8 cellular contexts compared by ENCODE assay signal in the genomic region with DNA sequence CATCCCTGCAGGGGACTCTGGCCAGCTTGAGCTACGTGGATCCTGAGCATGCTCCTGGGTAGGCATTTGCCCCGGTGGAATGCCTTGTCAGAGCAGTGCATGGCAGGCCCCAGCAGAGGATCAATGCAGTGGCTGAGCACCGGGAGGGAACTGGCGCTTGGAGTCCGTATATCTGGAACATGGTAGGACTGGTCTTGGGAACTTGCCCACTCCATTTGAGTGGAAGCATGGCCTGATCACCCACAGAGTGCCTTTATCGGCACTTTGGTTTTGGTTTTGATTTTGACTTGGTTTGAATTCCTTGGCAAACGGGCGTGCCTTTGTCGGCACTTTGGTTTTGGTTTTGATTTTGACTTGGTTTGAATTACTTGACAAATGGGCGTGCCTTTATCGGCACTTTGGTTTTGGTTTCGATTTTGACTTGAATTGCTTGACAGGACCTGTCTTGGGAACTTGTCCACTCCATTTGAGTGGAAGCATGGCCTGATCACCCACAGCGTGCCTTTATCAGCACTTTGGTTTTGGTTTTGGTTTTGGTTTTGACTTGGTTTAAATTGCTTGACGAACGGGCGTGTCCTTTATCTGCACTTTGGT. TPM values are rescaled to one million over a fixed set of nuclear protein-coding genes. Genes with fewer than 3 reads are reported as not detected.
DNase-seq lines count a peak whose midpoint lies in the region; ATAC-seq and TF ChIP-seq lines count a peak whose summit lies in the region.
"Not testable (repeated sequence)": the region's sequence is repeated elsewhere in the genome, so short reads cannot be mapped to it uniquely, and the experiment has no call there.
"Had no signal": no experiment of that assay in that cellular context is flagged by ENCODE, and none has a peak within 500 bp of the region (broad histone marks: within the 10 kb centered on the region; RNA-seq: fewer than 3 reads in every experiment).

No MANE protein-coding gene starts in this region.

- H3K9me3 Mint-ChIP-seq in T-helper 1 cell treated with Interleukin-12 subunit alpha and Interleukin-12 subunit beta and Interleukin-4 antibody, amounts not matched to agents 30 μg/mL and 1 μg/mL, for 36 hours; activated T-cell treated with anti-CD3 and anti-CD28 coated beads, Interleukin-2, amount 50 U/mL, for 4 hours: not testable (repeated sequence)

- peak overlapping the region; percentile 42 for H3K4me3 ChIP-seq in GM12865 (ENCODE audit: low read depth, low read length)
- peak overlapping the region; percentile 14 for H3K4me3 ChIP-seq in endocrine pancreas (ENCODE audit: control insufficient read depth, insufficient read depth, low read length)
- H3K4me3 ChIP-seq in mucosa of rectum (ENCODE audit: low read length in 2 of 2): peak overlapping the region; percentile 56 to 84

- H3K9ac ChIP-seq in endocrine pancreas (ENCODE audit: control insufficient read depth, insufficient read depth, low read length): not testable (repeated sequence)
- peak overlapping the region; percentile 17 to 28 for H3K9ac ChIP-seq in mucosa of rectum (ENCODE audit: low read depth in 1 of 2, low read length in 2 of 2)

- not testable (repeated sequence) for H3K27me3 Mint-ChIP-seq in T-helper 1 cell treated with Interleukin-12 subunit alpha and Interleukin-12 subunit beta and Interleukin-4 antibody, amounts not matched to agents 30 μg/mL and 1 μg/mL, for 36 hours (ENCODE audit: low read depth); activated T-cell treated with anti-CD3 and anti-CD28 coated beads, Interleukin-2, amount 50 U/mL, for 4 hours (ENCODE audit: low read depth)

- H3K36me3 Mint-ChIP-seq in T-helper 1 cell treated with Interleukin-12 subunit alpha and Interleukin-12 subunit beta and Interleukin-4 antibody, amounts not matched to agents 30 μg/mL and 1 μg/mL, for 36 hours (ENCODE audit: low read depth); activated T-cell treated with anti-CD3 and anti-CD28 coated beads, Interleukin-2, amount 50 U/mL, for 4 hours (ENCODE audit: insufficient read depth): not testable (repeated sequence)

- DNase-seq in GM12865 (ENCODE audit: low read depth) (peak; percentile 68), NCI-H2029 (lab: John Stamatoyannopoulos, UW) (peak; percentile 54)
- peak; percentile 29 for DNase-seq in activated T-cell treated with anti-CD3 and anti-CD28 coated beads, Interleukin-2, amount 50 U/mL, for 4 hours
- DNase-seq in stimulated activated CD4-positive, alpha-beta T cell treated with anti-CD3 and anti-CD28 coated beads, Interleukin-4, amount 100 ng/mL, for 24 hours: peak; percentile 68

- H3K36me3 ChIP-seq in endocrine pancreas (ENCODE audit: control insufficient read depth, insufficient read depth, low read length); mucosa of rectum (ENCODE audit: control insufficient read depth in 2 of 2, insufficient read depth in 2 of 2, low read length in 2 of 2): not testable (repeated sequence)

- not testable (repeated sequence) for H3K4me1 ChIP-seq in endocrine pancreas (ENCODE audit: control insufficient read depth, insufficient read depth, low read length); mucosa of rectum (ENCODE audit: control insufficient read depth in 2 of 2, insufficient read depth in 2 of 2, low read length in 2 of 2)

- H3K9me3 ChIP-seq in endocrine pancreas (ENCODE audit: control insufficient read depth, low read length); mucosa of rectum (ENCODE audit: control insufficient read depth in 2 of 2, low read length in 2 of 2): not testable (repeated sequence)

- H3K4me3 Mint-ChIP-seq in T-helper 1 cell treated with Interleukin-12 subunit alpha and Interleukin-12 subunit beta and Interleukin-4 antibody, amounts not matched to agents 30 μg/mL and 1 μg/mL, for 36 hours: peak overlapping the region; percentile 73
- peak overlapping the region; percentile 78 for H3K4me3 Mint-ChIP-seq in activated T-cell treated with anti-CD3 and anti-CD28 coated beads, Interleukin-2, amount 50 U/mL, for 4 hours

- H3K27ac Mint-ChIP-seq in T-helper 1 cell treated with Interleukin-12 subunit alpha and Interleukin-12 subunit beta and Interleukin-4 antibody, amounts not matched to agents 30 μg/mL and 1 μg/mL, for 36 hours: peak overlapping the region; percentile 77

- H3K4me1 Mint-ChIP-seq in T-helper 1 cell treated with Interleukin-12 subunit alpha and Interleukin-12 subunit beta and Interleukin-4 antibody, amounts not matched to agents 30 μg/mL and 1 μg/mL, for 36 hours (ENCODE audit: low read depth): peaks cover 32% of the 10 kb centered on the region
- peaks cover 30% of the 10 kb centered on the region for H3K4me1 Mint-ChIP-seq in activated T-cell treated with anti-CD3 and anti-CD28 coated beads, Interleukin-2, amount 50 U/mL, for 4 hours (ENCODE audit: low read depth)

- not testable (repeated sequence) for TF ChIP-seq CTCF in GM12865 (IDR thresholded peaks at IDR 0.05; ENCODE audit: insufficient read depth, low read depth, low read length, missing control alignments)

- not testable (repeated sequence) for H3K27me3 ChIP-seq in endocrine pancreas (ENCODE audit: control insufficient read depth, insufficient read depth, low read length); mucosa of rectum (ENCODE audit: control insufficient read depth in 2 of 2, insufficient read depth in 2 of 2, low read length in 2 of 2)

- ATAC-seq in activated T-cell treated with anti-CD3 and anti-CD28 coated beads, Interleukin-2, amount 50 U/mL, for 4 hours: peak; percentile 79 to 81

- peak overlapping the region in 1 of 2 donors; percentile 65 for H3K27ac ChIP-seq in mucosa of rectum (ENCODE audit: low read depth in 2 of 2, low read length in 2 of 2)

RNA-seq across cellular contexts. Expression of gene C22orf42, which starts 21.3 kb away (rescaled TPM):
- total RNA-seq in activated T-cell treated with anti-CD3 and anti-CD28 coated beads, Interleukin-2, amount 50 U/mL, for 4 hours: not detected
- total RNA-seq: gastroesophageal sphincter had no signal

Comparison
In these comparisons a context has a peak if more than half of its experiments do, and no peak if none do; other contexts are left out.
1. H3K4me3 ChIP-seq: peak in every context shown above with its lines; median percentile 70 in mucosa of rectum; 42 in GM12865; 14 in endocrine pancreas.